Comparison of ENCODE assay signal across 28 cellular contexts in genomic region chr11:65634905-65635731, GRCh38. TPM values are rescaled to one million over a fixed set of nuclear protein-coding genes. Genes with fewer than 3 reads are reported as not detected.
DNase-seq lines count a peak whose midpoint lies in the region; ATAC-seq, FAIRE-seq and TF ChIP-seq lines count a peak whose summit lies in the region.
"Had no signal": no experiment of that assay in that cellular context is flagged by ENCODE, and none has a peak within 500 bp of the region (broad histone marks: within the 10 kb centered on the region; RNA-seq: fewer than 3 reads in every experiment).

No MANE protein-coding gene starts in this region.

- CTCF ChIA-PET in activated CD4-positive, alpha-beta memory T cell treated with anti-CD3 and anti-CD28 coated beads, Interleukin-2, amount 10 ng/mL, durations not matched to agents 7 days and 5 days (lab: Charles Lee), result interaction anchor here (0.9 kb wide), 1 partner anchor 250 kb away, joined by 3 read pairs; no protein-coding TSS in a partner anchor
- CTCF ChIA-PET in activated CD4-positive, alpha-beta memory T cell treated with anti-CD3 and anti-CD28 coated beads for 36 hours (lab: Charles Lee), result interaction anchor here (1.2 kb wide), 1 partner anchor 17 kb away, joined by 3 read pairs; no protein-coding TSS in a partner anchor

- H3K27ac Mint-ChIP-seq in activated CD4-positive, alpha-beta memory T cell treated with anti-CD3 and anti-CD28 coated beads, Interleukin-2, amount 10 ng/mL, durations not matched to agents 7 days and 5 days, result peak overlapping the region; percentile 74
- no peak overlapping the region for H3K27ac Mint-ChIP-seq in activated CD4-positive, alpha-beta memory T cell treated with anti-CD3 and anti-CD28 coated beads for 36 hours
- peak overlapping the region; percentile 4 for H3K27ac Mint-ChIP-seq in astrocyte (ENCODE audit: unreplicated experiment)
- peak overlapping the region in 6 of 10 donors; percentile 15 to 74 (median 40) for H3K27ac Mint-ChIP-seq in naive thymus-derived CD8-positive, alpha-beta T cell
- H3K27ac Mint-ChIP-seq: CD8-positive, alpha-beta T cell had no signal

- ATAC-seq in naive thymus-derived CD8-positive, alpha-beta T cell, result no peak
- ATAC-seq: activated T-cell treated with anti-CD3 and anti-CD28 coated beads, Interleukin-2, amount 50 U/mL, for 72 hours; CD8-positive, alpha-beta T cell; HCT116; left ventricle myocardium superior had no signal

- H3K4me2 ChIP-seq in astrocyte (ENCODE audit: low read length), result no peak overlapping the region

- H2AFZ ChIP-seq in astrocyte (ENCODE audit: low read depth, low read length), result no peak overlapping the region

- peaks cover 15% of the 10 kb centered on the region for H3K79me2 ChIP-seq in astrocyte (ENCODE audit: insufficient read depth, low read length)

- no peak overlapping the region for H3K27ac ChIP-seq in astrocyte (ENCODE audit: low read depth, low read length)
- H3K27ac ChIP-seq: brain microvascular endothelial cell, tibial artery had no signal

- intact Hi-C loops in activated CD4-positive, alpha-beta memory T cell treated with anti-CD3 and anti-CD28 coated beads for 36 hours (cut with micrococcal nuclease), result no loop called here

- peaks cover 49% of the 10 kb centered on the region for H3K36me3 Mint-ChIP-seq in activated CD4-positive, alpha-beta memory T cell treated with anti-CD3 and anti-CD28 coated beads, Interleukin-2, amount 10 ng/mL, durations not matched to agents 7 days and 5 days (ENCODE audit: low read depth)
- H3K36me3 Mint-ChIP-seq in activated CD4-positive, alpha-beta memory T cell treated with anti-CD3 and anti-CD28 coated beads for 36 hours, result peaks cover 26% of the 10 kb centered on the region
- H3K36me3 Mint-ChIP-seq in astrocyte (ENCODE audit: low read depth, unreplicated experiment), result peaks cover 3% of the 10 kb centered on the region
- H3K36me3 Mint-ChIP-seq in naive thymus-derived CD8-positive, alpha-beta T cell, result peaks cover 0 to 31% (median 2%) of the 10 kb centered on the region in 3 donors

- no peaks in the 10 kb centered on the region for H3K27me3 ChIP-seq in astrocyte (ENCODE audit: insufficient read depth, low read length)
- H3K27me3 ChIP-seq: brain microvascular endothelial cell, stomach, tibial artery had no signal

- peaks cover 42% of the 10 kb centered on the region for H4K20me1 ChIP-seq in astrocyte (ENCODE audit: insufficient read depth, low read length)

- H3K4me1 Mint-ChIP-seq in activated CD4-positive, alpha-beta memory T cell treated with anti-CD3 and anti-CD28 coated beads, Interleukin-2, amount 10 ng/mL, durations not matched to agents 7 days and 5 days, result peaks cover 47% of the 10 kb centered on the region
- peaks cover 23% of the 10 kb centered on the region for H3K4me1 Mint-ChIP-seq in activated CD4-positive, alpha-beta memory T cell treated with anti-CD3 and anti-CD28 coated beads for 36 hours (ENCODE audit: low read depth)
- peaks cover 4% of the 10 kb centered on the region for H3K4me1 Mint-ChIP-seq in astrocyte (ENCODE audit: low read depth, unreplicated experiment)
- peaks cover 13 to 43% (median 38%) of the 10 kb centered on the region in 4 donors for H3K4me1 Mint-ChIP-seq in naive thymus-derived CD8-positive, alpha-beta T cell

- DNase-seq in activated CD4-positive, alpha-beta memory T cell treated with anti-CD3 and anti-CD28 coated beads, Interleukin-2, amount 10 ng/mL, durations not matched to agents 7 days and 5 days, result no peak
- DNase-seq in activated CD4-positive, alpha-beta memory T cell treated with anti-CD3 and anti-CD28 coated beads for 36 hours, result no peak
- DNase-seq in astrocyte (ENCODE audit: low read depth) (no peak), NCI-H510A treated with DMSO at 0.1 percent for 48 hours (lab: John Stamatoyannopoulos, UW) (no peak), NCI-H2081 (lab: John Stamatoyannopoulos, UW) (no peak)
- no peak for DNase-seq in naive thymus-derived CD8-positive, alpha-beta T cell
- DNase-seq: activated CD4-positive, CD25-positive, alpha-beta regulatory T cell treated with anti-CD3 and anti-CD28 coated beads, Interleukin-2, amount 50 U/mL, for 72 hours; activated naive CD4-positive, alpha-beta T cell treated with Interleukin-2 at 50 U/mL for 16 hours; activated T-cell treated with anti-CD3 and anti-CD28 coated beads, Interleukin-2, amount 50 U/mL, for 72 hours; brain microvascular endothelial cell; CD8-positive, alpha-beta T cell; EL; glutamatergic neuron; KG1; left ventricle myocardium superior; MM.1S; NCI-H2029; NCI-H226; NCI-H748 treated with DMSO at 0.1 percent for 48 hours; stomach; tibial artery had no signal

- H3K27me3 Mint-ChIP-seq in activated CD4-positive, alpha-beta memory T cell treated with anti-CD3 and anti-CD28 coated beads, Interleukin-2, amount 10 ng/mL, durations not matched to agents 7 days and 5 days, result no peaks in the 10 kb centered on the region
- no peaks in the 10 kb centered on the region for H3K27me3 Mint-ChIP-seq in activated CD4-positive, alpha-beta memory T cell treated with anti-CD3 and anti-CD28 coated beads for 36 hours
- no peaks in the 10 kb centered on the region for H3K27me3 Mint-ChIP-seq in astrocyte (ENCODE audit: low read depth, unreplicated experiment)
- H3K27me3 Mint-ChIP-seq in naive thymus-derived CD8-positive, alpha-beta T cell, result no peaks in the 10 kb centered on the region

- FAIRE-seq in astrocyte (lab: Jason Lieb, UNC), result no peak
- FAIRE-seq: A204.1, GM12891, keratinocyte had no signal

- peaks cover 21% of the 10 kb centered on the region for H3K36me3 ChIP-seq in astrocyte (ENCODE audit: insufficient read depth, low read length)

- no peaks in the 10 kb centered on the region for H3K9me3 Mint-ChIP-seq in activated CD4-positive, alpha-beta memory T cell treated with anti-CD3 and anti-CD28 coated beads, Interleukin-2, amount 10 ng/mL, durations not matched to agents 7 days and 5 days
- H3K9me3 Mint-ChIP-seq in activated CD4-positive, alpha-beta memory T cell treated with anti-CD3 and anti-CD28 coated beads for 36 hours, result no peaks in the 10 kb centered on the region
- H3K9me3 Mint-ChIP-seq in astrocyte (ENCODE audit: unreplicated experiment), result no peaks in the 10 kb centered on the region
- no peaks in the 10 kb centered on the region for H3K9me3 Mint-ChIP-seq in naive thymus-derived CD8-positive, alpha-beta T cell
- H3K9me3 Mint-ChIP-seq: activated T-cell treated with anti-CD3 and anti-CD28 coated beads, Interleukin-2, amount 50 U/mL, for 72 hours; CD8-positive, alpha-beta T cell had no signal

- no peak overlapping the region for H3K4me3 Mint-ChIP-seq in activated CD4-positive, alpha-beta memory T cell treated with anti-CD3 and anti-CD28 coated beads, Interleukin-2, amount 10 ng/mL, durations not matched to agents 7 days and 5 days
- no peak overlapping the region for H3K4me3 Mint-ChIP-seq in activated CD4-positive, alpha-beta memory T cell treated with anti-CD3 and anti-CD28 coated beads for 36 hours
- H3K4me3 Mint-ChIP-seq in astrocyte (ENCODE audit: unreplicated experiment), result no peak overlapping the region
- peak overlapping the region in 1 of 10 donors; percentile 4 for H3K4me3 Mint-ChIP-seq in naive thymus-derived CD8-positive, alpha-beta T cell
- H3K4me3 Mint-ChIP-seq: activated T-cell treated with anti-CD3 and anti-CD28 coated beads, Interleukin-2, amount 50 U/mL, for 72 hours; CD8-positive, alpha-beta T cell had no signal

- TF ChIP-seq CTCF in astrocyte (IDR thresholded peaks at IDR 0.05; ENCODE audit: insufficient read depth, low read depth, low read length), result no peak

- POLR2A ChIA-PET in activated CD4-positive, alpha-beta memory T cell treated with anti-CD3 and anti-CD28 coated beads, Interleukin-2, amount 10 ng/mL, durations not matched to agents 7 days and 5 days (lab: Charles Lee), result interaction anchor here (1.1 kb wide), 1 partner anchor 12 kb away, joined by 4 read pairs; no protein-coding TSS in a partner anchor
- POLR2A ChIA-PET in activated CD4-positive, alpha-beta memory T cell treated with anti-CD3 and anti-CD28 coated beads for 36 hours (lab: Charles Lee), result no interaction called here
- POLR2A ChIA-PET in naive thymus-derived CD8-positive, alpha-beta T cell (lab: Charles Lee), result interaction anchor here (34.7 to 38.5 kb wide), 2 partner anchors 8 to 17 kb away, joined by 1068 read pairs; partner anchors contain the start of genes MAP3K11, PCNX3, RELA and SIPA1

- H3K9me3 ChIP-seq in astrocyte (ENCODE audit: insufficient read depth, low read depth, low read length), result no peaks in the 10 kb centered on the region
- H3K9me3 ChIP-seq: stomach, tibial artery had no signal

- peak overlapping the region; percentile 10 for H3K9ac ChIP-seq in astrocyte (ENCODE audit: low read length)

- H3K4me3 ChIP-seq in astrocyte (ENCODE audit: insufficient read depth, low read depth, low read length), result no peak overlapping the region
- H3K4me3 ChIP-seq: stomach, tibial artery had no signal

- H3K4me1 ChIP-seq in astrocyte (ENCODE audit: insufficient read depth, low read length), result peaks cover 17% of the 10 kb centered on the region

RNA-seq across cellular contexts. Expression of gene SIPA1, which starts 2.8 kb away (rescaled TPM):
- total RNA-seq in activated CD4-positive, alpha-beta memory T cell treated with anti-CD3 and anti-CD28 coated beads, Interleukin-2, amount 10 ng/mL, durations not matched to agents 7 days and 5 days, result 100 to 1,000 TPM; 201 to 205 TPM
- total RNA-seq in activated CD4-positive, alpha-beta memory T cell treated with anti-CD3 and anti-CD28 coated beads for 36 hours, result 100 to 1,000 TPM; 163 to 167 TPM
- total RNA-seq in astrocyte, result 19.0 and 26.7 TPM in 2 replicates
- total RNA-seq in naive thymus-derived CD8-positive, alpha-beta T cell, result 100 to 1,000 TPM; 155 to 157 TPM
- polyA plus RNA-seq in naive thymus-derived CD8-positive, alpha-beta T cell, result 100 to 1,000 TPM; 118 to 238 (median 140) TPM

RNA-seq across cellular contexts. Expression of gene PCNX3, which starts 19.5 kb away (rescaled TPM):
- total RNA-seq in activated CD4-positive, alpha-beta memory T cell treated with anti-CD3 and anti-CD28 coated beads, Interleukin-2, amount 10 ng/mL, durations not matched to agents 7 days and 5 days, result 10 to 100 TPM; 39.8 to 40.3 TPM
- total RNA-seq in activated CD4-positive, alpha-beta memory T cell treated with anti-CD3 and anti-CD28 coated beads for 36 hours, result 10 to 100 TPM; 29.8 to 32.1 TPM
- 45.6 and 51.2 TPM in 2 replicates for total RNA-seq in astrocyte
- 10 to 100 TPM; 57.4 to 64.2 TPM for total RNA-seq in naive thymus-derived CD8-positive, alpha-beta T cell
- polyA plus RNA-seq in naive thymus-derived CD8-positive, alpha-beta T cell, result 1 to 10 TPM in 2 of 3 donors, under 1 TPM in 1; 0.96 to 6.5 (median 2.2) TPM

RNA-seq across cellular contexts. Expression of gene MAP3K11, which starts 21.1 kb away (rescaled TPM):
- 10 to 100 TPM; 67.2 to 71.8 TPM for total RNA-seq in activated CD4-positive, alpha-beta memory T cell treated with anti-CD3 and anti-CD28 coated beads, Interleukin-2, amount 10 ng/mL, durations not matched to agents 7 days and 5 days
- 10 to 100 TPM; 56.7 to 62.6 TPM for total RNA-seq in activated CD4-positive, alpha-beta memory T cell treated with anti-CD3 and anti-CD28 coated beads for 36 hours
- total RNA-seq in astrocyte, result 55.4 and 61.3 TPM in 2 replicates
- total RNA-seq in naive thymus-derived CD8-positive, alpha-beta T cell, result 10 to 100 TPM; 61.6 to 66.3 TPM
- 10 to 100 TPM in 2 of 3 donors, 1 to 10 TPM in 1; 8.7 to 20.5 (median 12.7) TPM for polyA plus RNA-seq in naive thymus-derived CD8-positive, alpha-beta T cell

RNA-seq across cellular contexts. Expression of gene RELA, which starts 27.6 kb away (rescaled TPM):
- total RNA-seq in activated CD4-positive, alpha-beta memory T cell treated with anti-CD3 and anti-CD28 coated beads, Interleukin-2, amount 10 ng/mL, durations not matched to agents 7 days and 5 days, result 100 to 1,000 TPM in 1 of 2 experiments, 10 to 100 TPM in 1; 91.2 to 102 TPM
- 10 to 100 TPM; 74.9 to 76.5 TPM for total RNA-seq in activated CD4-positive, alpha-beta memory T cell treated with anti-CD3 and anti-CD28 coated beads for 36 hours
- total RNA-seq in astrocyte, result 62.2 and 68.9 TPM in 2 replicates
- 100 to 1,000 TPM; 175 to 184 TPM for total RNA-seq in naive thymus-derived CD8-positive, alpha-beta T cell
- polyA plus RNA-seq in naive thymus-derived CD8-positive, alpha-beta T cell, result 10 to 100 TPM; 38.4 to 69.8 (median 56.6) TPM

RNA-seq across cellular contexts. Expression of gene KCNK7, which starts 39.5 kb away (rescaled TPM):
- 1 to 10 TPM in 1 of 2 experiments, under 1 TPM in 1; 0.80 to 1.0 TPM for total RNA-seq in activated CD4-positive, alpha-beta memory T cell treated with anti-CD3 and anti-CD28 coated beads, Interleukin-2, amount 10 ng/mL, durations not matched to agents 7 days and 5 days
- under 1 TPM; 0.29 to 0.31 TPM for total RNA-seq in activated CD4-positive, alpha-beta memory T cell treated with anti-CD3 and anti-CD28 coated beads for 36 hours
- 0.84 TPM in 1 of 2 replicates, not detected in the other for total RNA-seq in astrocyte
- total RNA-seq in naive thymus-derived CD8-positive, alpha-beta T cell, result 1 to 10 TPM; 2.4 to 5.0 TPM
- under 1 TPM in 1 of 3 donors, not detected in 2; 0.34 TPM for polyA plus RNA-seq in naive thymus-derived CD8-positive, alpha-beta T cell
- total RNA-seq: HT1080, RPMI7951, SK-MEL-5 had no signal
